8 cellular contexts compared by ENCODE assay signal in genomic region chr17:17356149-17356930, GRCh38. TPM values are rescaled to one million over a fixed set of nuclear protein-coding genes. Genes with fewer than 3 reads are reported as not detected.
DNase-seq lines count a peak whose midpoint lies in the region; ATAC-seq lines count a peak whose summit lies in the region.

No MANE protein-coding gene starts in this region.

- no peak overlapping the region for H3K4me3 Mint-ChIP-seq in activated CD8-positive, alpha-beta memory T cell treated with anti-CD3 and anti-CD28 coated beads, Interleukin-2, amount 10 ng/mL, durations not matched to agents 7 days and 5 days

- H3K36me3 Mint-ChIP-seq in activated CD8-positive, alpha-beta memory T cell treated with anti-CD3 and anti-CD28 coated beads, Interleukin-2, amount 10 ng/mL, durations not matched to agents 7 days and 5 days: no peaks in the 10 kb centered on the region

- CTCF ChIA-PET in activated CD8-positive, alpha-beta memory T cell treated with anti-CD3 and anti-CD28 coated beads, Interleukin-2, amount 10 ng/mL, durations not matched to agents 7 days and 5 days (lab: Charles Lee): interaction anchor here (0.6 to 4.9 kb wide), 20 partner anchors 9 to 284 kb away, joined by 3 to 80 read pairs (median 4); partner anchors contain the start of genes MED9, PEMT and RASD1

- no peaks in the 10 kb centered on the region for H3K4me1 Mint-ChIP-seq in activated CD8-positive, alpha-beta memory T cell treated with anti-CD3 and anti-CD28 coated beads, Interleukin-2, amount 10 ng/mL, durations not matched to agents 7 days and 5 days

- H3K27ac Mint-ChIP-seq in activated CD8-positive, alpha-beta memory T cell treated with anti-CD3 and anti-CD28 coated beads, Interleukin-2, amount 10 ng/mL, durations not matched to agents 7 days and 5 days: peak overlapping the region; percentile 4

- DNase-seq in COR-L47 (lab: John Stamatoyannopoulos, UW) (peak; percentile 35), HT1080 (ENCODE audit: low read depth) (peak; percentile 78), NOMO-1 treated with dmso at 0.1 percent for 144 hours (lab: John Stamatoyannopoulos, UW; ENCODE audit: unreplicated experiment) (peak; percentile 52), epidermal melanocyte (ENCODE audit: insufficient read length, low spot score) (peak; percentile 85), middle frontal gyrus (ENCODE audit: extremely low spot score, low spot score) (peak; percentile 79)
- DNase-seq in activated CD8-positive, alpha-beta memory T cell treated with anti-CD3 and anti-CD28 coated beads, Interleukin-2, amount 10 ng/mL, durations not matched to agents 7 days and 5 days: peak; percentile 79
- DNase-seq in stimulated activated CD8-positive, alpha-beta memory T cell treated with anti-CD3 and anti-CD28 coated beads, Interleukin-4, amount 100 ng/mL, for 24 hours (ENCODE audit: low read depth): peak; percentile 48

- peak; percentile 86 for ATAC-seq in activated CD8-positive, alpha-beta memory T cell treated with anti-CD3 and anti-CD28 coated beads, Interleukin-2, amount 10 ng/mL, durations not matched to agents 7 days and 5 days
- no peak for ATAC-seq in GM18517 (IDR thresholded peaks at IDR 0.05; ENCODE audit: unreplicated experiment)

- H3K27me3 Mint-ChIP-seq in activated CD8-positive, alpha-beta memory T cell treated with anti-CD3 and anti-CD28 coated beads, Interleukin-2, amount 10 ng/mL, durations not matched to agents 7 days and 5 days: peaks cover 28% of the 10 kb centered on the region

- H3K9me3 Mint-ChIP-seq in activated CD8-positive, alpha-beta memory T cell treated with anti-CD3 and anti-CD28 coated beads, Interleukin-2, amount 10 ng/mL, durations not matched to agents 7 days and 5 days (ENCODE audit: low read depth): peaks cover 2% of the 10 kb centered on the region

RNA-seq across cellular contexts. Expression of gene NT5M, which starts 53.2 kb away (rescaled TPM):
- total RNA-seq in HT1080 (2014; rRNA removed; shearing (Covaris generic)): 1.9 and 2.9 TPM in 2 replicates
- polyA plus RNA-seq in HT1080 (2015; cell fraction: cytosol; rRNA removed): 2.7 and 2.9 TPM in 2 replicates
- polyA plus RNA-seq in HT1080 (2015; cell fraction: nucleus; rRNA removed): 3.0 and 5.5 TPM in 2 replicates
- 10 to 100 TPM in 1 of 2 experiments, 1 to 10 TPM in 1; 6.3 to 12.5 TPM for total RNA-seq in activated CD8-positive, alpha-beta memory T cell treated with anti-CD3 and anti-CD28 coated beads, Interleukin-2, amount 10 ng/mL, durations not matched to agents 7 days and 5 days

Comparison
In these comparisons a context has a peak if more than half of its experiments do, and no peak if none do; other contexts are left out.
1. DNase-seq: peak in every context shown above with its lines; median percentile 85 in epidermal melanocyte; 79 in activated CD8-positive, alpha-beta memory T cell treated with anti-CD3 and anti-CD28 coated beads, Interleukin-2, amount 10 ng/mL, durations not matched to agents 7 days and 5 days; 79 in middle frontal gyrus; 78 in HT1080; 52 in NOMO-1 treated with dmso at 0.1 percent for 144 hours; 48 in stimulated activated CD8-positive, alpha-beta memory T cell treated with anti-CD3 and anti-CD28 coated beads, Interleukin-4, amount 100 ng/mL, for 24 hours; 35 in COR-L47.